In the genomic region with DNA sequence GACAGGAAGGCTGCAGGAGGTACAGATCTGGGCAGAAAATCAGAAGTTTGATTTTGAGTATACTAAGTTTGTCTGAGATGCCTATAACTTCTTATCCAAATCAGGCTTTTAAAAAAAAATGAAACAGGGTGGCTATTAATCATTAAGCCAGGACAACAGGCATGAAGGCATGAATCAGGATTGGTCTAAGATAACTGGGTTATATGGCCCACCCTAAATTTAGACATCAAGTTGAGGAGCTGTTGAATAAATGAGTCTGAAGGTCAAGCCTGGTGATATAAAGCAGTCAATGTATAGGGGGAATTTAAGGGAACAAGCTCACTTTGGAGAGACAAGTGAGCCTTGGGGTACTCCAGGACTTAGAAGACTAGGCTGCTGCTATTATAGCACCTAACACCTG, we compare ENCODE assay signal across 23 cellular contexts. TPM values are rescaled to one million over a fixed set of nuclear protein-coding genes. Genes with fewer than 3 reads are reported as not detected.
"Had no signal": no experiment of that assay in that cellular context is flagged by ENCODE, and none has a peak within 500 bp of the region (broad histone marks: within the 10 kb centered on the region; RNA-seq: fewer than 3 reads in every experiment).

No MANE protein-coding gene starts in this region.

- H3K36me3 ChIP-seq: uterus had no signal

- H3K27me3 ChIP-seq: esophagus squamous epithelium, neutrophil, pancreas, right lobe of liver, transverse colon, upper lobe of right lung, uterus had no signal

- H3K9me3 Mint-ChIP-seq: memory B cell; naive B cell; natural killer cell treated with Interleukin-12 subunit alpha and Interleukin-12 subunit beta and Interleukin-15 and Interleukin-18, amount 100 ng/mL, for 72 hours; neural crest cell; stimulated activated naive B cell treated with anti-CD40 and anti-IgM and Interleukin-4, amounts not matched to agents 10 μg/mL and 1 μg/mL and 100 μg/mL, for 72 hours; stimulated activated naive CD8-positive, alpha-beta T cell treated with anti-CD3 and anti-CD28 coated beads, Interleukin-15, Interleukin-2, amounts not matched to agents 100 ng/mL and 50 ng/mL, for 24 hours had no signal

- FAIRE-seq: keratinocyte, pancreas had no signal

- H3K27ac Mint-ChIP-seq: memory B cell; natural killer cell treated with Interleukin-12 subunit alpha and Interleukin-12 subunit beta and Interleukin-15 and Interleukin-18, amount 100 ng/mL, for 72 hours; stimulated activated naive B cell treated with anti-CD40 and anti-IgM and Interleukin-4, amounts not matched to agents 10 μg/mL and 1 μg/mL and 100 μg/mL, for 72 hours; stimulated activated naive CD8-positive, alpha-beta T cell treated with anti-CD3 and anti-CD28 coated beads, Interleukin-15, Interleukin-2, amounts not matched to agents 100 ng/mL and 50 ng/mL, for 24 hours had no signal

- H3K27me3 Mint-ChIP-seq: memory B cell; naive B cell; natural killer cell treated with Interleukin-12 subunit alpha and Interleukin-12 subunit beta and Interleukin-15 and Interleukin-18, amount 100 ng/mL, for 72 hours; stimulated activated naive B cell treated with anti-CD40 and anti-IgM and Interleukin-4, amounts not matched to agents 10 μg/mL and 1 μg/mL and 100 μg/mL, for 72 hours; stimulated activated naive CD8-positive, alpha-beta T cell treated with anti-CD3 and anti-CD28 coated beads, Interleukin-15, Interleukin-2, amounts not matched to agents 100 ng/mL and 50 ng/mL, for 24 hours had no signal

- H3K4me3 Mint-ChIP-seq: memory B cell; naive B cell; natural killer cell treated with Interleukin-12 subunit alpha and Interleukin-12 subunit beta and Interleukin-15 and Interleukin-18, amount 100 ng/mL, for 72 hours; neural crest cell; stimulated activated naive B cell treated with anti-CD40 and anti-IgM and Interleukin-4, amounts not matched to agents 10 μg/mL and 1 μg/mL and 100 μg/mL, for 72 hours; stimulated activated naive CD8-positive, alpha-beta T cell treated with anti-CD3 and anti-CD28 coated beads, Interleukin-15, Interleukin-2, amounts not matched to agents 100 ng/mL and 50 ng/mL, for 24 hours had no signal

- H3K4me1 ChIP-seq: esophagus squamous epithelium, pancreas, right lobe of liver, upper lobe of right lung, uterus had no signal

- DNase-seq: dermis blood vessel endothelial cell; effector memory CD4-positive, alpha-beta T cell; erythroblast; esophagus squamous epithelium; foreskin melanocyte; naive B cell; pancreas; right lobe of liver; stimulated activated CD4-positive, alpha-beta T cell treated with anti-CD3 and anti-CD28 coated beads, Interleukin-4, amount 100 ng/mL, for 4 hours; stimulated activated naive B cell treated with anti-CD40 and anti-IgM and Interleukin-4, amounts not matched to agents 10 μg/mL and 1 μg/mL and 100 μg/mL, for 72 hours; transverse colon; upper lobe of right lung; uterus had no signal

- H3K4me3 ChIP-seq: coronary artery, esophagus squamous epithelium, lung, pancreas, right lobe of liver, transverse colon, upper lobe of right lung, uterus had no signal

- ATAC-seq: left lobe of liver; natural killer cell treated with Interleukin-12 subunit alpha and Interleukin-12 subunit beta and Interleukin-15 and Interleukin-18, amount 100 ng/mL, for 72 hours; pancreas; right lobe of liver; stimulated activated naive B cell treated with anti-CD40 and anti-IgM and Interleukin-4, amounts not matched to agents 10 μg/mL and 1 μg/mL and 100 μg/mL, for 72 hours; upper lobe of right lung had no signal

- H3K4me1 Mint-ChIP-seq: memory B cell had no signal

- H3K9me3 ChIP-seq: esophagus squamous epithelium, neutrophil, pancreas, right lobe of liver, transverse colon, upper lobe of right lung, uterus had no signal

- H3K27ac ChIP-seq: coronary artery, esophagus squamous epithelium, neutrophil, pancreas, right lobe of liver, transverse colon, upper lobe of right lung, uterus had no signal

RNA-seq across cellular contexts. Expression of gene ZC2HC1C, which starts 28.8 kb away (rescaled TPM):
- total RNA-seq: mononuclear cell had no signal
